ENCODE assay signal across 15 cellular contexts in the genomic region with DNA sequence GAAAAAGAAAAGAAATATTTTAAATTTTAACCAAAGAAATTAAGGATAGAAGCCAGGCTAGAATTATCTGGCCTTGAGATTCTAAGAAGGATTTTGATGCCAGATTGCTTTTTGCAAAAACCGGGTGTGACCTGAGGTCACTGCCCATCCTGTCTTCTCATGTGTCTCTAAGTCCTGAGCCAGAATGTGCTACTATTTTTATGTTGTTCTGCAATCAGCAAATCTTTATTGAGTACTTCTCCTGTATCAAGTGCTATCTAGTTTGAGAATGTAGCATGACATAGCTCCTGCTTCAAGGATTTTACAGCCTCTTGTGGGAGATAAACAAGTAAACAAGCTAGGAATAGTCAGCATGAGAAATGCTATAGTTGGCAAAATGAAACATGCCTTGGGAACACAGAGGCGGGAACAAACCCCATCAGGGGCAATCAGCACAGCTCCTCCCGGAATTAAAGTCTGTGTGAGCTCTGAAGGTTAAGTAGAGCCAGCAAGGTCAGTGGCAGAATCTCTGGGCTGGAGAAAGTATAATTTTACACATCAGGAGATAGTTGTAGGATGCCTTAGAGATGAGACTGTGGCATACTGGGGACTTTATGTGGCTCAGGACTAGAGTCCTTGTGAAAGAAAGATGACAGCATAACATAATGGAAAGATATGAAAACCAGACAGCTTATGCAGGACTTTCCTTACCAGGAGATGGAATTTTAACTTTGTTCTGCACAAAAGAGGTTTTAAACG.
"Had no signal": no experiment of that assay in that cellular context is flagged by ENCODE, and none has a peak within 500 bp of the region (broad histone marks: within the 10 kb centered on the region; RNA-seq: fewer than 3 reads in every experiment).

No MANE protein-coding gene starts in this region.

- H3K4me3 ChIP-seq: colonic mucosa, pancreas had no signal

- ATAC-seq: activated CD8-positive, alpha-beta T cell treated with anti-CD3 and anti-CD28 coated beads, Interleukin-2, amount 10 ng/mL, durations not matched to agents 7 days and 5 days; activated T-cell treated with anti-CD3 and anti-CD28 coated beads, Interleukin-2, amount 50 U/mL, for 4 hours; natural killer cell; pancreas had no signal

- H3K27me3 ChIP-seq: colonic mucosa, neutrophil, pancreas had no signal

- DNase-seq: activated CD4-positive, alpha-beta T cell treated with anti-CD3 and anti-CD28 coated beads, Interleukin-2, amount 10 ng/mL, durations not matched to agents 7 days and 5 days; activated CD4-positive, CD25-positive, alpha-beta regulatory T cell; activated CD8-positive, alpha-beta memory T cell treated with anti-CD3 and anti-CD28 coated beads, Interleukin-2, amount 50 U/mL, for 4 hours; activated CD8-positive, alpha-beta T cell treated with anti-CD3 and anti-CD28 coated beads, Interleukin-2, amount 10 ng/mL, durations not matched to agents 7 days and 5 days; activated naive CD4-positive, alpha-beta T cell treated with anti-CD3 and anti-CD28 coated beads for 36 hours; activated T-cell treated with anti-CD3 and anti-CD28 coated beads, Interleukin-2, amount 50 U/mL, for 4 hours; central memory CD4-positive, alpha-beta T cell; colonic mucosa; mesendoderm; natural killer cell; pancreas; stimulated activated CD8-positive, alpha-beta memory T cell treated with anti-CD3 and anti-CD28 coated beads, Interleukin-4, amount 100 ng/mL, for 48 hours; stimulated activated naive CD4-positive, alpha-beta T cell; T-helper 2 cell had no signal

- H3K36me3 ChIP-seq: colonic mucosa, neutrophil, pancreas had no signal

- H3K27ac ChIP-seq: colonic mucosa, neutrophil, pancreas had no signal

- H3K9me3 ChIP-seq: colonic mucosa, neutrophil, pancreas had no signal

- H3K4me1 ChIP-seq: colonic mucosa, pancreas had no signal
